Comparison of ENCODE assay signal across 19 cellular contexts in the genomic region with DNA sequence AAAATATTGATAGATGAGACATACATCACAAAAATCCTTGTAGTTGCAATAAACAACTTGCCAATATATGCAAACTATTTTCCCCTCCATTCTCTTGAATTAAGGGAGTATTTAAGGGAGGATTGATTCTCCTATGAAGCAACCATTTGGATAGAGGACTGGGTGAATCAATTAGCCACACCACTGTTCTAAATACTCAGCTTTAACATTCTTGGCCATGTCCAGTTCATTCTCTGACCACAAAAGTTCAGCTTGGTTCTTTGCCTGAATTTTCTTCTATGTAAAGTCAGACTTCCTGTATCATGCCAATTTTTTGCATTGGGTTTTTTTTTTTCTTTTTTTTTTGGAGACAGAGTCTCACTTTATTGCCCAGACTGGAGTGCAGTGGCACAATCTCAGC. TPM values are rescaled to one million over a fixed set of nuclear protein-coding genes. Genes with fewer than 3 reads are reported as not detected.
DNase-seq lines count a peak whose midpoint lies in the region; ATAC-seq and TF ChIP-seq lines count a peak whose summit lies in the region.
"Had no signal": no experiment of that assay in that cellular context is flagged by ENCODE, and none has a peak within 500 bp of the region (broad histone marks: within the 10 kb centered on the region; RNA-seq: fewer than 3 reads in every experiment).

No MANE protein-coding gene starts in this region.

- no peak for ATAC-seq in HG03521 (IDR thresholded peaks at IDR 0.05; ENCODE audit: unreplicated experiment)
- ATAC-seq: activated CD8-positive, alpha-beta T cell treated with anti-CD3 and anti-CD28 coated beads for 36 hours; activated T-cell treated with anti-CD3 and anti-CD28 coated beads, Interleukin-2, amount 50 U/mL, for 4 hours; left colon; right lobe of liver had no signal

- peaks cover 16% of the 10 kb centered on the region for H3K4me1 ChIP-seq in mesenchymal stem cell (ENCODE audit: control insufficient read depth, insufficient read depth, low read depth, low read length)
- H3K4me1 ChIP-seq: esophagus muscularis mucosa, right lobe of liver had no signal

- no peak for TF ChIP-seq CTCF in choroid plexus epithelial cell (conservative IDR thresholded peaks at IDR 0.05; ENCODE audit: low read depth, low read length)

- H3K23ac ChIP-seq in mesenchymal stem cell (ENCODE audit: low read length in 2 of 2), result no peak overlapping the region

- H3K4ac ChIP-seq in mesenchymal stem cell (ENCODE audit: low read depth in 1 of 2, low read length in 2 of 2), result no peak overlapping the region

- no peak overlapping the region for H3K18ac ChIP-seq in mesenchymal stem cell (ENCODE audit: low read depth in 1 of 2, low read length in 2 of 2)

- H2BK5ac ChIP-seq in mesenchymal stem cell (ENCODE audit: low read depth, low read length, poor library complexity, severe bottlenecking), result no peak overlapping the region

- H3K27ac ChIP-seq in mesenchymal stem cell (ENCODE audit: low read length, poor library complexity, severe bottlenecking), result no peak overlapping the region
- H3K27ac ChIP-seq: esophagus muscularis mucosa, right lobe of liver, upper lobe of left lung had no signal

- DNase-seq in AG20443 (ENCODE audit: low spot score) (peak; percentile 80), M059J (ENCODE audit: low read depth) (peak; percentile 83), choroid plexus epithelial cell (ENCODE audit: low read depth) (peak; percentile 87), mesenchymal stem cell (peak; percentile 22), islet precursor cell (no peak), UCSD-AML1 (lab: John Stamatoyannopoulos, UW; ENCODE audit: unreplicated experiment) (no peak)
- no peak for DNase-seq in stimulated activated CD4-positive, alpha-beta T cell treated with anti-CD3 and anti-CD28 coated beads, Interleukin-1b, Interleukin-23, amount 100 ng/mL, for 48 hours
- DNase-seq: ACHN; activated CD8-positive, alpha-beta T cell treated with anti-CD3 and anti-CD28 coated beads for 36 hours; activated T-cell treated with anti-CD3 and anti-CD28 coated beads, Interleukin-2, amount 50 U/mL, for 4 hours; DND-41; left colon; NCI-H1105; NCI-H526; right lobe of liver; SHP77 had no signal

- H2BK12ac ChIP-seq in mesenchymal stem cell (ENCODE audit: low read length in 2 of 2), result no peak overlapping the region

- H2BK15ac ChIP-seq in mesenchymal stem cell (ENCODE audit: low read depth, poor library complexity, severe bottlenecking), result no peak overlapping the region

- H2BK120ac ChIP-seq in mesenchymal stem cell (ENCODE audit: low read depth, low read length), result no peak overlapping the region

- H3K4me3 ChIP-seq in choroid plexus epithelial cell (ENCODE audit: low read depth, low read length) (no peak overlapping the region), mesenchymal stem cell (ENCODE audit: insufficient read depth in 1 of 2, low read depth in 1 of 2, low read length in 2 of 2) (no peak overlapping the region)
- H3K4me3 ChIP-seq: esophagus muscularis mucosa, right lobe of liver, upper lobe of left lung had no signal

- no peak overlapping the region for H3K4me2 ChIP-seq in mesenchymal stem cell (ENCODE audit: low read length, poor library complexity, severe bottlenecking)

- H3K14ac ChIP-seq in mesenchymal stem cell (ENCODE audit: low read length in 2 of 2), result no peak overlapping the region

- H3K79me1 ChIP-seq in mesenchymal stem cell (replicated peaks; ENCODE audit: low read length, poor library complexity, severe bottlenecking), result no peaks in the 10 kb centered on the region

- no peaks in the 10 kb centered on the region for H3K36me3 ChIP-seq in mesenchymal stem cell (ENCODE audit: control insufficient read depth in 1 of 2, insufficient read depth in 2 of 2, low read depth in 1 of 2, low read length in 2 of 2)
- H3K36me3 ChIP-seq: esophagus muscularis mucosa, right lobe of liver, upper lobe of left lung had no signal

- H2AFZ ChIP-seq in mesenchymal stem cell (ENCODE audit: low read depth, low read length), result no peak overlapping the region

- H4K91ac ChIP-seq in mesenchymal stem cell (ENCODE audit: low read length), result no peak overlapping the region

- H3K9ac ChIP-seq in mesenchymal stem cell (ENCODE audit: low read length), result no peak overlapping the region

- H4K8ac ChIP-seq in mesenchymal stem cell (ENCODE audit: low read length), result no peak overlapping the region

- H2AK5ac ChIP-seq in mesenchymal stem cell (ENCODE audit: low read length, severe bottlenecking), result no peak overlapping the region

- H3K27me3 ChIP-seq in mesenchymal stem cell (ENCODE audit: control insufficient read depth in 1 of 2, insufficient read depth in 1 of 2, low read length in 2 of 2), result no peaks in the 10 kb centered on the region
- H3K27me3 ChIP-seq: esophagus muscularis mucosa, right lobe of liver, upper lobe of left lung had no signal

- H3K9me3 ChIP-seq in mesenchymal stem cell (ENCODE audit: control insufficient read depth, low read length), result no peaks in the 10 kb centered on the region
- H3K9me3 ChIP-seq: esophagus muscularis mucosa, right lobe of liver, upper lobe of left lung had no signal

RNA-seq across cellular contexts. Expression of gene SEC11A, which starts 15.8 kb away (rescaled TPM):
- 214 and 270 TPM in 2 replicates for total RNA-seq in M059J (2014; rRNA removed; shearing (Covaris generic))
- polyA plus RNA-seq in mesenchymal stem cell (2013, experiment 1 of 2), result 265 TPM
- 272 TPM for polyA plus RNA-seq in mesenchymal stem cell (2013, experiment 2 of 2)

RNA-seq across cellular contexts. Expression of gene ZNF592, which starts 16.6 kb away (rescaled TPM):
- 6.2 and 13.1 TPM in 2 replicates for total RNA-seq in M059J (2014; rRNA removed; shearing (Covaris generic))
- polyA plus RNA-seq in mesenchymal stem cell (2013, experiment 1 of 2), result 11.9 TPM
- 11.2 TPM for polyA plus RNA-seq in mesenchymal stem cell (2013, experiment 2 of 2)

Comparison
In these comparisons a context has a peak if more than half of its experiments do, and no peak if none do; other contexts are left out.
1. DNase-seq: peak in AG20443 (single experiment), M059J (single experiment), choroid plexus epithelial cell (single experiment) and mesenchymal stem cell (single experiment); none in islet precursor cell (single experiment), UCSD-AML1 (single experiment) and stimulated activated CD4-positive, alpha-beta T cell treated with anti-CD3 and anti-CD28 coated beads, Interleukin-1b, Interleukin-23, amount 100 ng/mL, for 48 hours (single experiment).